ENCODE assay signal across 2 cellular contexts in the genomic region with DNA sequence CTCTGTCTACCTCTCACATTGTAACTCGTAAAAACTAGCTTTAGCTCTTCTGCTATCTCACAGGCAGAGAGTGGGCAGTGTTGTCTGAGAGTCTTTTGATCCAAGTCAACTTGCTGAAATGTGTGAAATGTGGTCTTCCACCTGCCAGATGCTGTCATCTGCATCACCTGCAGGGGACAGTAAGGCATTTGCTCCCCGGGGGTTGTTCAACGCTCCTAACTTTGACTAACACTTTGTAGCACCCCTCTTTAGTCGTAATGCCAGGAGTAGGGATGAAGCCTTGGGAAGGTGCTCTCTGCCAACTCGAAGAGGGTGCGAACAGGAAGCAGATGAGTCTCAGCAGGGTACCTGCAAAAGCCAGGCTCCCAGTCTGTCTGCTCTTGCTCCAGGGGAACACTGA.
TF ChIP-seq lines count a peak whose summit lies in the region.

No MANE protein-coding gene starts in this region.

TF ChIP-seq in HCT116, 20 proteins besides CTCF, POLR2A, EP300 and RAD21:
- TF ChIP-seq EZH2 (IDR thresholded peaks at IDR 0.05), result no peak
- no peak for TF ChIP-seq TCF7L2 (IDR thresholded peaks at IDR 0.05; ENCODE audit: borderline replicate concordance, extremely low read depth, insufficient read depth, insufficient read length)
- no peak for TF ChIP-seq EZH2phosphoT487 (IDR thresholded peaks at IDR 0.05; ENCODE audit: borderline replicate concordance)
- no peak for TF ChIP-seq POLR2AphosphoS5 (IDR thresholded peaks at IDR 0.05; ENCODE audit: low read depth, low read length)
- TF ChIP-seq, protein P1, sequence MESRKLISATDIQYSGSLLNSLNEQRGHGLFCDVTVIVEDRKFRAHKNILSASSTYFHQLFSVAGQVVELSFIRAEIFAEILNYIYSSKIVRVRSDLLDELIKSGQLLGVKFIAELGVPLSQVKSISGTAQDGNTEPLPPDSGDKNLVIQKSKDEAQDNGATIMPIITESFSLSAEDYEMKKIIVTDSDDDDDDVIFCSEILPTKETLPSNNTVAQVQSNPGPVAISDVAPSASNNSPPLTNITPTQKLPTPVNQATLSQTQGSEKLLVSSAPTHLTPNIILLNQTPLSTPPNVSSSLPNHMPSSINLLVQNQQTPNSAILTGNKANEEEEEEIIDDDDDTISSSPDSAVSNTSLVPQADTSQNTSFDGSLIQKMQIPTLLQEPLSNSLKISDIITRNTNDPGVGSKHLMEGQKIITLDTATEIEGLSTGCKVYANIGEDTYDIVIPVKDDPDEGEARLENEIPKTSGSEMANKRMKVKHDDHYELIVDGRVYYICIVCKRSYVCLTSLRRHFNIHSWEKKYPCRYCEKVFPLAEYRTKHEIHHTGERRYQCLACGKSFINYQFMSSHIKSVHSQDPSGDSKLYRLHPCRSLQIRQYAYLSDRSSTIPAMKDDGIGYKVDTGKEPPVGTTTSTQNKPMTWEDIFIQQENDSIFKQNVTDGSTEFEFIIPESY (IDR thresholded peaks at IDR 0.05; ENCODE audit: extremely low read depth, insufficient replicate concordance, low read length), result no peak
- TF ChIP-seq SRF (IDR thresholded peaks at IDR 0.05; ENCODE audit: low read depth), result no peak
- TF ChIP-seq EGR1 (IDR thresholded peaks at IDR 0.05; ENCODE audit: low read depth), result no peak

TF ChIP-seq in H1, 55 proteins besides CTCF, POLR2A, EP300 and RAD21:
- no peak for TF ChIP-seq CEBPB (IDR thresholded peaks at IDR 0.05; ENCODE audit: low read depth, low read length)
- TF ChIP-seq GTF2F1 (IDR thresholded peaks at IDR 0.05; ENCODE audit: borderline replicate concordance, low read depth, low read length), result no peak
- TF ChIP-seq KDM4A (IDR thresholded peaks at IDR 0.05; ENCODE audit: low read depth, low read length, severe bottlenecking), result no peak
